ENCODE assay signal across 28 cellular contexts in the genomic region with DNA sequence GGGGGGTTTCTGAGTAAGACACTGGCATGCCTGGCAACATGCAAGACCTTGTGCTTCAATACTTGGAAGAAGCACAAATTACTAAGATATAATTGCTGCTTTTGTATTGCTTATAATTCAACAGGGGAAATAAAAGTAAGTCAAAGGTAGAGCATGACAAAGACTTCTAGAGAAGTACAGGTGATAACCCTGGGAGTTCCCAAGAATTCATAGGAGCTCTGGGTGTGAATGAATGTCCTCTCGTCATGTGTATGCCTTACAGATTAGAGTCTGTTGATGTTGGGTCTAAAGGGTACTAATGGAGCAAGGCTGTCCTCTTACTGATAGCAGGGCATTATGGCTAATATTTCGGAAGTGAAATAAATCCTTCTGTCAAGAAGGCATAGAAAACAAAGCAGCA.
"Had no signal": no experiment of that assay in that cellular context is flagged by ENCODE, and none has a peak within 500 bp of the region (broad histone marks: within the 10 kb centered on the region; RNA-seq: fewer than 3 reads in every experiment).

No MANE protein-coding gene starts in this region.

- H3K27me3 ChIP-seq: stomach, suprapubic skin, testis, thyroid gland, tibial artery, tibial nerve, transverse colon, upper lobe of left lung, upper lobe of right lung, uterus, vagina had no signal

- H3K36me3 ChIP-seq: uterus had no signal

- H3K4me3 ChIP-seq: stomach, suprapubic skin, testis, thoracic aorta, thyroid gland, tibial artery, tibial nerve, transverse colon, upper lobe of left lung, upper lobe of right lung, uterus, vagina had no signal

- H3K4me1 Mint-ChIP-seq: stimulated activated naive CD8-positive, alpha-beta T cell treated with anti-CD3 and anti-CD28 coated beads, Interleukin-15, amount 100 ng/mL, for 72 hours had no signal

- H3K4me3 Mint-ChIP-seq: stimulated activated effector memory CD8-positive, alpha-beta T cell treated with anti-CD3 and anti-CD28 coated beads, Interleukin-12 subunit alpha, Interleukin-12 subunit beta, amount 100 ng/mL, for 72 hours; stimulated activated memory B cell treated with anti-CD40 and anti-IgM and Interleukin-4, amounts not matched to agents 10 μg/mL and 1 μg/mL and 100 μg/mL, for 72 hours; stimulated activated naive CD8-positive, alpha-beta T cell treated with anti-CD3 and anti-CD28 coated beads, Interleukin-15, amount 100 ng/mL, for 72 hours; stimulated activated naive CD8-positive, alpha-beta T cell treated with anti-CD3 and anti-CD28 coated beads, Interleukin-15, Interleukin-2, amounts not matched to agents 100 ng/mL and 50 ng/mL, for 24 hours; type B pancreatic cell had no signal

- H3K9me3 ChIP-seq: testis, thyroid gland had no signal

- ATAC-seq: stimulated activated effector memory CD8-positive, alpha-beta T cell treated with anti-CD3 and anti-CD28 coated beads, Interleukin-12 subunit alpha, Interleukin-12 subunit beta, amount 100 ng/mL, for 72 hours; stimulated activated memory B cell treated with anti-CD40 and anti-IgM and Interleukin-4, amounts not matched to agents 10 μg/mL and 1 μg/mL and 100 μg/mL, for 72 hours; stimulated activated naive CD8-positive, alpha-beta T cell treated with anti-CD3 and anti-CD28 coated beads, Interleukin-15, amount 100 ng/mL, for 72 hours; stimulated activated naive CD8-positive, alpha-beta T cell treated with anti-CD3 and anti-CD28 coated beads, Interleukin-15, Interleukin-2, amounts not matched to agents 100 U/mL and 50 U/mL, for 24 hours; upper lobe of right lung had no signal

- H3K27ac ChIP-seq: stomach, suprapubic skin, testis, thoracic aorta, thyroid gland, tibial artery, tibial nerve, transverse colon, upper lobe of left lung, upper lobe of right lung, uterus, vagina had no signal

- H3K4me1 ChIP-seq: stomach, suprapubic skin, testis, thyroid gland, tibial artery, tibial nerve, transverse colon, upper lobe of left lung, upper lobe of right lung, uterus, vagina had no signal

- H3K27me3 Mint-ChIP-seq: stimulated activated memory B cell treated with anti-CD40 and anti-IgM and Interleukin-4, amounts not matched to agents 10 μg/mL and 1 μg/mL and 100 μg/mL, for 72 hours; stimulated activated naive CD8-positive, alpha-beta T cell treated with anti-CD3 and anti-CD28 coated beads, Interleukin-15, amount 100 ng/mL, for 72 hours; stimulated activated naive CD8-positive, alpha-beta T cell treated with anti-CD3 and anti-CD28 coated beads, Interleukin-15, Interleukin-2, amounts not matched to agents 100 ng/mL and 50 ng/mL, for 24 hours; type B pancreatic cell had no signal

- DNase-seq: stimulated activated CD4-positive, alpha-beta T cell treated with anti-CD3 and anti-CD28 coated beads, Interleukin-2, amount 100 ng/mL, for 48 hours; stimulated activated CD4-positive, alpha-beta T cell treated with anti-CD3 and anti-CD28 coated beads, Interleukin-4, amount 100 ng/mL, for 1 hour; stimulated activated CD4-positive, alpha-beta T cell treated with anti-CD3 and anti-CD28 coated beads, Interleukin-4, amount 100 ng/mL, for 24 hours; stimulated activated CD4-positive, alpha-beta T cell treated with anti-CD3 and anti-CD28 coated beads, Interleukin-4, amount 100 ng/mL, for 4 hours; stimulated activated CD8-positive, alpha-beta memory T cell treated with anti-CD3 and anti-CD28 coated beads, Interleukin-4, amount 100 ng/mL, for 48 hours; stimulated activated naive CD4-positive, alpha-beta T cell; stimulated activated naive CD4-positive, alpha-beta T cell treated with Interleukin-2 at 50 U/mL for 16 hours; stimulated activated naive CD8-positive, alpha-beta T cell treated with anti-CD3 and anti-CD28 coated beads, Interleukin-15, amount 100 ng/mL, for 72 hours; stimulated activated naive CD8-positive, alpha-beta T cell treated with anti-CD3 and anti-CD28 coated beads, Interleukin-15, Interleukin-2, amounts not matched to agents 100 U/mL and 50 U/mL, for 24 hours; stomach; substantia nigra; testis; thyroid gland; tibial artery; transverse colon; trophoblast cell; upper lobe of left lung; upper lobe of right lung; uterus had no signal

- H3K27ac Mint-ChIP-seq: stimulated activated effector memory CD8-positive, alpha-beta T cell treated with anti-CD3 and anti-CD28 coated beads, Interleukin-12 subunit alpha, Interleukin-12 subunit beta, amount 100 ng/mL, for 72 hours; stimulated activated memory B cell treated with anti-CD40 and anti-IgM and Interleukin-4, amounts not matched to agents 10 μg/mL and 1 μg/mL and 100 μg/mL, for 72 hours; stimulated activated naive CD8-positive, alpha-beta T cell treated with anti-CD3 and anti-CD28 coated beads, Interleukin-15, amount 100 ng/mL, for 72 hours; stimulated activated naive CD8-positive, alpha-beta T cell treated with anti-CD3 and anti-CD28 coated beads, Interleukin-15, Interleukin-2, amounts not matched to agents 100 ng/mL and 50 ng/mL, for 24 hours; type B pancreatic cell had no signal

- FAIRE-seq: urothelium cell line had no signal
